8 cellular contexts compared by ENCODE assay signal in genomic region chr15:42207674-42208579, GRCh38.
DNase-seq lines count a peak whose midpoint lies in the region; ATAC-seq, FAIRE-seq and TF ChIP-seq lines count a peak whose summit lies in the region.

TSS of gene VPS39 (minus strand) at chr15:42208304. CDS start at chr15:42208153, 151 bp downstream.

- in situ Hi-C loops in GM18951 (cut with MboI; ENCODE audit: low sequenced_read_pairs, unreplicated experiment) = no loop called here

- H3K36me3 Mint-ChIP-seq in central memory CD8-positive, alpha-beta T cell (ENCODE audit: insufficient read depth) = peaks cover 15% of the 10 kb centered on the region

- FAIRE-seq in islet of Langerhans (lab: Jason Lieb, UNC) = peak; percentile 89

- peak; percentile 82 for TF ChIP-seq POLR2A in GM18951 (IDR thresholded peaks at IDR 0.05; ENCODE audit: extremely low read depth, insufficient read depth, insufficient read length)

- H3K9me3 Mint-ChIP-seq in central memory CD8-positive, alpha-beta T cell = no peaks in the 10 kb centered on the region

- DNase-seq in AG08396 (ENCODE audit: low spot score) (peak; percentile 87), NCI-H345 treated with DMSO at 0.1 percent for 48 hours (lab: John Stamatoyannopoulos, UW; ENCODE audit: unreplicated experiment) (peak; percentile 78)
- DNase-seq in central memory CD8-positive, alpha-beta T cell (ENCODE audit: low spot score in 2 of 2) = peak; percentile 67 to 73
- peak; percentile 64 to 83 for DNase-seq in stimulated activated CD4-positive, alpha-beta T cell treated with anti-CD3 and anti-CD28 coated beads, Interleukin-12 subunit alpha, Interleukin-12 subunit beta, amount 100 ng/mL, for 24 hours (ENCODE audit: low read depth in 2 of 2)

- H3K4me1 Mint-ChIP-seq in central memory CD8-positive, alpha-beta T cell = peaks cover 40% of the 10 kb centered on the region

- H3K27me3 Mint-ChIP-seq in central memory CD8-positive, alpha-beta T cell = no peaks in the 10 kb centered on the region

- ATAC-seq in HG03175 (IDR thresholded peaks at IDR 0.05; ENCODE audit: unreplicated experiment) = peak; percentile 96
- peak; percentile 97 for ATAC-seq in activated CD4-positive, CD25-positive, alpha-beta regulatory T cell treated with anti-CD3 and anti-CD28 coated beads, Interleukin-2, amount 50 U/mL, for 24 hours
- peak; percentile 95 for ATAC-seq in central memory CD8-positive, alpha-beta T cell (replicated peaks; ENCODE audit: extremely low read depth, poor library complexity, severe bottlenecking)

- peak within 1 kb of the TSS; percentile 93 for H3K27ac Mint-ChIP-seq in central memory CD8-positive, alpha-beta T cell (ENCODE audit: low read depth)

- peak within 1 kb of the TSS; percentile 91 for H3K4me3 Mint-ChIP-seq in central memory CD8-positive, alpha-beta T cell

Comparison
In these comparisons a context has a peak if more than half of its experiments do, and no peak if none do; other contexts are left out.
1. Peak in every context shown above with its lines: DNase-seq and ATAC-seq.